In the genomic region with DNA sequence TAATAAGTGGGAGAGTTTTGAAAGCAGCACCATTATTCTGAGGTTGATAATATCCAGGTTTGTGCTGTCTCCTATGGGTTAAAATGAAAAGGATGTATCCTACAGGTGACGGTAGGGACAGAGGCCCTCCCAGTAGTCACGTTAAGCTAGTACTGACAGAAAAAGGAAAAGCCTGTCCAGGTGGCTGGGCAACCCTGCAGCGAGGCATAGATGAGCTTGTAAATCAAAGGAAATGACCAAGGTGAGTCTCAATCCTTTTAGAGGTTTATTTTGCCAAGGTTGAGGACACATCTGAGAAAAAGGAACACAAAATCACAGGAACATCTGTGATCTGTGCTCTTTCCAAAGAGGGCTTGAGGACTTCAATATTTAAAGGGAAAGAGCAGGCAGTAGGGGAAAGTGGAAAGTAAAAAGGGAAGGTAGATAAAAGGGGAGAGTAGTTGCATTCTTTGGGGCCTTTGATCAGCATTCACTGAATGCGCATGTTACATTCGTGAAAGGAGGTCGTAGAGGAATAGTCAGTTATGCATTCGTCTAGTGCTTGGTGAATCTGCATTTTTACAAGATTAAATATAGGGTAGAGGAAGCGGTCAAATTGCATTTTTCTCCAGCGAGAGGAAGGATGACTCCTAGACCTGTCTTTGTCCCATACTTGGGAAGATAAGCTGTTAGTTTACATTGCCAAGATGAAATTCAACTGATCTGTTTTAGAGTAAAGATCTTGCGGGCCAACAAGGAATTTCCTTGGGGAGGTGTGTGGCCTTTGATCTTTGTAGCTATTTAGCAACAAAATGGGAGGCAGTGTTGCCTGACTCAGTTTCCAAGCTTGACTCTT, we compare ENCODE assay signal across 1 cellular context.
TF ChIP-seq lines count a peak whose summit lies in the region.

No MANE protein-coding gene starts in this region.

TF ChIP-seq in HCT116, 20 proteins besides CTCF, POLR2A, EP300 and RAD21 (continued from another document):
- TF ChIP-seq, protein P1, sequence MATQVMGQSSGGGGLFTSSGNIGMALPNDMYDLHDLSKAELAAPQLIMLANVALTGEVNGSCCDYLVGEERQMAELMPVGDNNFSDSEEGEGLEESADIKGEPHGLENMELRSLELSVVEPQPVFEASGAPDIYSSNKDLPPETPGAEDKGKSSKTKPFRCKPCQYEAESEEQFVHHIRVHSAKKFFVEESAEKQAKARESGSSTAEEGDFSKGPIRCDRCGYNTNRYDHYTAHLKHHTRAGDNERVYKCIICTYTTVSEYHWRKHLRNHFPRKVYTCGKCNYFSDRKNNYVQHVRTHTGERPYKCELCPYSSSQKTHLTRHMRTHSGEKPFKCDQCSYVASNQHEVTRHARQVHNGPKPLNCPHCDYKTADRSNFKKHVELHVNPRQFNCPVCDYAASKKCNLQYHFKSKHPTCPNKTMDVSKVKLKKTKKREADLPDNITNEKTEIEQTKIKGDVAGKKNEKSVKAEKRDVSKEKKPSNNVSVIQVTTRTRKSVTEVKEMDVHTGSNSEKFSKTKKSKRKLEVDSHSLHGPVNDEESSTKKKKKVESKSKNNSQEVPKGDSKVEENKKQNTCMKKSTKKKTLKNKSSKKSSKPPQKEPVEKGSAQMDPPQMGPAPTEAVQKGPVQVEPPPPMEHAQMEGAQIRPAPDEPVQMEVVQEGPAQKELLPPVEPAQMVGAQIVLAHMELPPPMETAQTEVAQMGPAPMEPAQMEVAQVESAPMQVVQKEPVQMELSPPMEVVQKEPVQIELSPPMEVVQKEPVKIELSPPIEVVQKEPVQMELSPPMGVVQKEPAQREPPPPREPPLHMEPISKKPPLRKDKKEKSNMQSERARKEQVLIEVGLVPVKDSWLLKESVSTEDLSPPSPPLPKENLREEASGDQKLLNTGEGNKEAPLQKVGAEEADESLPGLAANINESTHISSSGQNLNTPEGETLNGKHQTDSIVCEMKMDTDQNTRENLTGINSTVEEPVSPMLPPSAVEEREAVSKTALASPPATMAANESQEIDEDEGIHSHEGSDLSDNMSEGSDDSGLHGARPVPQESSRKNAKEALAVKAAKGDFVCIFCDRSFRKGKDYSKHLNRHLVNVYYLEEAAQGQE (IDR thresholded peaks at IDR 0.05; ENCODE audit: low read depth), result no peak
